Comparison of ENCODE assay signal across 1 cellular context in genomic region chr18:26545335-26545734, GRCh38.
TF ChIP-seq lines count a peak whose summit lies in the region.

No MANE protein-coding gene starts in this region.

TF ChIP-seq in endothelial cell of umbilical vein, 7 proteins besides CTCF, POLR2A, EP300 and RAD21:
- TF ChIP-seq MAX (IDR thresholded peaks at IDR 0.05; ENCODE audit: insufficient read depth, insufficient read length), result no peak
- TF ChIP-seq MYC (IDR thresholded peaks at IDR 0.05; ENCODE audit: low read depth, low read length), result no peak
- no peak for TF ChIP-seq EZH2 (IDR thresholded peaks at IDR 0.05; ENCODE audit: borderline replicate concordance, low read depth, low read length, severe bottlenecking)
- no peak for TF ChIP-seq POLR2AphosphoS5 (IDR thresholded peaks at IDR 0.05; ENCODE audit: insufficient read depth, low read depth, low read length)
- TF ChIP-seq GATA2 (IDR thresholded peaks at IDR 0.05; ENCODE audit: insufficient read depth, insufficient read length, low read depth, low read length), result no peak
- TF ChIP-seq JUN (IDR thresholded peaks at IDR 0.05; ENCODE audit: borderline replicate concordance, insufficient read depth, insufficient read length, low read depth), result no peak
- TF ChIP-seq FOS (IDR thresholded peaks at IDR 0.05; ENCODE audit: borderline replicate concordance, insufficient read depth, low read length), result no peak
